8 cellular contexts compared by ENCODE assay signal in the genomic region with DNA sequence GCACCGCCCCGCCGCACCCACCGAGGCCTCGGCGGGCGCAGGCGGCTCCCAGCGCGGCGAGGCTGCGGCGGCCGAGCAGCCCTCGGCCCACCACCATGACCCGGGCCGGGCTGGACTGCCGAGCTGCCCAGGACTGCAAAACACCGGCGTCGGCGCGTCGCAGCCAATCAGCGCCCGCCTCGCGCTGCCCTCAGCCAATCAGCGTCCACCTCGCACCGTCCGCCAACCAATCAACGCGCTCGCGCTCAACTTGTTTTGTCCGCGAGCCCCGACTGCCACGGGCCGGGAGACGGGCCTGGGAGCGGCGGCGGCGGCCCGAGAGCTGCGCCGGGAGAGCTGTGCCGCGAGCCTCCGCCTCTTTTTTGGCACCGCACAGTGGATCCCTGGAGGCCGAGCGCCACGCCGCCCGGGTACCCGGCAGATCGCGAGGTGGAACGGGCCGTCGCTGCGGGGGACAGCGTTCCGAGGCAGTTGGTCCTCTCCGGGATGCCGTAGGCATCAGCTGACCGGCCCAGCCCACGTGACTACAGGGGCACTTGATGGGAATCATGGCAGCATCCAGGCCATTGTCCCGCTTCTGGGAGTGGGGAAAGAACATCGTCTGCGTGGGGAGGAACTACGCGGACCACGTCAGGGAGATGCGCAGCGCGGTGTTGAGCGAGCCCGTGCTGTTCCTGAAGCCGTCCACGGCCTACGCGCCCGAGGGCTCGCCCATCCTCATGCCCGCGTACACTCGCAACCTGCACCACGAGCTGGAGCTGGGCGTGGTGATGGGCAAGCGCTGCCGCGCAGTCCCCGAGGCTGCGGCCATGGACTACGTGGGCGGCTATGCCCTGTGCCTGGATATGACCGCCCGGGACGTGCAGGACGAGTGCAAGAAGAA. TPM values are rescaled to one million over a fixed set of nuclear protein-coding genes. Genes with fewer than 3 reads are reported as not detected.
DNase-seq lines count a peak whose midpoint lies in the region; ATAC-seq, FAIRE-seq and TF ChIP-seq lines count a peak whose summit lies in the region.

Gene FAHD1 (plus strand): TSS at position 516 of the 883 bp plus-strand sequence. CDS start 33 bp downstream, at position 549.
Gene HAGH (minus strand): TSS at position 135 of the 883 bp plus-strand sequence. CDS start 38 bp downstream, at position 97.

- H3K27ac ChIP-seq in SU-DHL-6 (ENCODE audit: low read depth, low read length), result peak within 1 kb of the TSS; percentile 24; the same call in 1 of the 2 replicates
- H3K27ac ChIP-seq in pancreas, result peak within 1 kb of the TSS; percentile 86 to 90 (median 90)
- peak within 1 kb of the TSS; percentile 74 to 94 (median 78) for H3K27ac ChIP-seq in thyroid gland

- H3K27me3 Mint-ChIP-seq in activated naive CD8-positive, alpha-beta T cell treated with anti-CD3 and anti-CD28 coated beads, Interleukin-2, amount 10 ng/mL, durations not matched to agents 7 days and 5 days, result no peaks in the 10 kb centered on the region

- WGBS in pancreas, 2 donors, result 0% methylated on average over 96 to 104 of the region's 104 CpGs
- 1% methylated on average over 22 of the region's 104 CpGs; no CpG with 5 or more reads in 1 of the 2 donors for WGBS in thyroid gland, 2 donors

- H3F3A ChIP-seq in SU-DHL-6 (ENCODE audit: insufficient read depth), result peaks cover 12% of the 10 kb centered on the region; the same call in 1 of the 2 replicates

- peak within 1 kb of the TSS; percentile 94 for H3K4me3 Mint-ChIP-seq in activated naive CD8-positive, alpha-beta T cell treated with anti-CD3 and anti-CD28 coated beads, Interleukin-2, amount 10 ng/mL, durations not matched to agents 7 days and 5 days

- H2AFZ ChIP-seq in SU-DHL-6 (ENCODE audit: low read depth, low read length, severe bottlenecking), result peak within 1 kb of the TSS; percentile 98

- H3K4me3 ChIP-seq in GM12875 (ENCODE audit: low read depth, low read length) (peak within 1 kb of the TSS; percentile 97), SU-DHL-6 (ENCODE audit: insufficient read depth, low read length, poor library complexity, severe bottlenecking) (peak within 1 kb of the TSS; percentile 81), pancreas (peak within 1 kb of the TSS; percentile 92 to 99 (median 95)), thyroid gland (replicated peaks in 1 of 3) (peak within 1 kb of the TSS; percentile 70 to 96 (median 88))

- no peaks in the 10 kb centered on the region for H3K36me3 ChIP-seq in SU-DHL-6 (ENCODE audit: low read length)
- peaks cover 0 to 9% (median 4%) of the 10 kb centered on the region in 3 donors for H3K36me3 ChIP-seq in pancreas
- peaks cover 4 to 7% of the 10 kb centered on the region in 2 donors for H3K36me3 ChIP-seq in thyroid gland

- no peak for FAIRE-seq in pancreas (lab: Jason Lieb, UNC)

- H3K9ac ChIP-seq in SU-DHL-6 (ENCODE audit: low read length), result peak within 1 kb of the TSS; percentile 74

- H3K4me1 Mint-ChIP-seq in activated naive CD8-positive, alpha-beta T cell treated with anti-CD3 and anti-CD28 coated beads, Interleukin-2, amount 10 ng/mL, durations not matched to agents 7 days and 5 days, result peaks cover 18% of the 10 kb centered on the region

- TF ChIP-seq POLR2A in thyroid gland (IDR thresholded peaks at IDR 0.05), result peak in 1 of 2 donors; percentile 60

- peaks cover 5% of the 10 kb centered on the region; the same call in 1 of the 2 replicates for H3K79me2 ChIP-seq in SU-DHL-6 (ENCODE audit: insufficient read depth, low read length)

- H3K9me3 Mint-ChIP-seq in activated naive CD8-positive, alpha-beta T cell treated with anti-CD3 and anti-CD28 coated beads, Interleukin-2, amount 10 ng/mL, durations not matched to agents 7 days and 5 days, result no peaks in the 10 kb centered on the region

- peaks cover 21 to 30% (median 24%) of the 10 kb centered on the region in 3 donors for H3K4me1 ChIP-seq in pancreas
- H3K4me1 ChIP-seq in thyroid gland, result peaks cover 17 to 38% of the 10 kb centered on the region in 2 donors

- H3K9me2 ChIP-seq in SU-DHL-6 (replicated peaks; ENCODE audit: insufficient read depth, low read length), result no peaks in the 10 kb centered on the region

- no peaks in the 10 kb centered on the region for H3K9me3 ChIP-seq in SU-DHL-6 (ENCODE audit: insufficient read depth, low read length)
- no peaks in the 10 kb centered on the region for H3K9me3 ChIP-seq in pancreas
- H3K9me3 ChIP-seq in thyroid gland, result no peaks in the 10 kb centered on the region

- intact Hi-C loops in head of caudate nucleus (cut with DNase I) (no loop called here), pancreas (cut with DNase I) (no loop called here), thyroid gland (cut with DNase I) (no loop called here)

- DNase-seq in NCI-H1417 (lab: John Stamatoyannopoulos, UW) (peak; percentile 95 to 98 (median 97)), head of caudate nucleus (peak; percentile 88 to 99 (median 96)), pancreas (peak; percentile 91 to 97 (median 94)), thyroid gland (peak; percentile 91 to 93)
- peak; percentile 95 for DNase-seq in activated naive CD8-positive, alpha-beta T cell treated with anti-CD3 and anti-CD28 coated beads, Interleukin-2, amount 10 ng/mL, durations not matched to agents 7 days and 5 days

- 0 out of 2 replicates have a peak, but pooled peaks cover 3% of the 10 kb centered on the region for H4K20me1 ChIP-seq in SU-DHL-6 (ENCODE audit: low read depth, low read length)

- TF ChIP-seq CTCF in GM12875 (IDR thresholded peaks at IDR 0.05; ENCODE audit: borderline replicate concordance, insufficient read depth, low read depth, low read length) (no peak), SU-DHL-6 (IDR thresholded peaks at IDR 0.05; ENCODE audit: insufficient read depth, low read length, poor library complexity, severe bottlenecking) (no peak), pancreas (IDR thresholded peaks at IDR 0.05) (no peak), thyroid gland (IDR thresholded peaks at IDR 0.05) (no peak)

- H3K27me3 ChIP-seq in SU-DHL-6 (ENCODE audit: low read length) (no peaks in the 10 kb centered on the region), pancreas (no peaks in the 10 kb centered on the region), thyroid gland (no peaks in the 10 kb centered on the region)

- ATAC-seq in HG02763 (IDR thresholded peaks at IDR 0.05; ENCODE audit: unreplicated experiment) (peak; percentile 80), pancreas (peak; percentile 87 to 93 (median 88))
- ATAC-seq in activated naive CD8-positive, alpha-beta T cell treated with anti-CD3 and anti-CD28 coated beads, Interleukin-2, amount 10 ng/mL, durations not matched to agents 7 days and 5 days (ENCODE audit: low read depth), result peak; percentile 87

- peak within 1 kb of the TSS; percentile 54 for H3K4me2 ChIP-seq in SU-DHL-6 (ENCODE audit: low read depth, low read length, poor library complexity, severe bottlenecking)

- peak within 1 kb of the TSS; percentile 88 for H3K27ac Mint-ChIP-seq in activated naive CD8-positive, alpha-beta T cell treated with anti-CD3 and anti-CD28 coated beads, Interleukin-2, amount 10 ng/mL, durations not matched to agents 7 days and 5 days

- POLR2A ChIA-PET in activated naive CD8-positive, alpha-beta T cell treated with anti-CD3 and anti-CD28 coated beads, Interleukin-2, amount 10 ng/mL, durations not matched to agents 7 days and 5 days (lab: Charles Lee), result interaction anchor here (0.6 to 2.6 kb wide), 7 partner anchors 10 to 406 kb away, joined by 3 to 15 read pairs (median 6); partner anchors contain the start of genes EME2, MAPK8IP3, MRPS34 and NUBP2

- H3K36me3 Mint-ChIP-seq in activated naive CD8-positive, alpha-beta T cell treated with anti-CD3 and anti-CD28 coated beads, Interleukin-2, amount 10 ng/mL, durations not matched to agents 7 days and 5 days, result peaks cover 3% of the 10 kb centered on the region

RNA-seq across cellular contexts. Expression of gene FAHD1, which starts in this region (rescaled TPM):
- 10 to 100 TPM; 12.0 to 12.2 TPM for total RNA-seq in activated naive CD8-positive, alpha-beta T cell treated with anti-CD3 and anti-CD28 coated beads, Interleukin-2, amount 10 ng/mL, durations not matched to agents 7 days and 5 days
- total RNA-seq in pancreas (10 to 100 TPM in 3 of 6 donors, 1 to 10 TPM in 3; 5.1 to 14.4 (median 10.2) TPM), thyroid gland (10 to 100 TPM; 40.9 to 52.5 (median 45.0) TPM)
- polyA plus RNA-seq in pancreas, result 10 to 100 TPM; 12.4 to 12.7 TPM

RNA-seq across cellular contexts. Expression of gene HAGH, which starts in this region (rescaled TPM):
- total RNA-seq in activated naive CD8-positive, alpha-beta T cell treated with anti-CD3 and anti-CD28 coated beads, Interleukin-2, amount 10 ng/mL, durations not matched to agents 7 days and 5 days, result 10 to 100 TPM; 48.7 to 51.6 TPM
- 10 to 100 TPM; 26.6 to 39.5 (median 34.6) TPM for total RNA-seq in pancreas
- polyA plus RNA-seq in pancreas, result 10 to 100 TPM; 57.9 to 63.7 TPM
- total RNA-seq in thyroid gland, result 100 to 1,000 TPM in 3 of 4 donors, 10 to 100 TPM in 1; 91.7 to 150 (median 119) TPM

Comparison
In these comparisons a context has a peak if more than half of its experiments do, and no peak if none do; other contexts are left out.
1. Peak in every context shown above with its lines: DNase-seq, ATAC-seq, H3K4me3 ChIP-seq and H3K27ac ChIP-seq.
2. H3K27ac ChIP-seq: peak in every context shown above with its lines; median percentile 90 in pancreas; 78 in thyroid gland; 24 in SU-DHL-6.